ENCODE assay signal across 2 cellular contexts in the genomic region with DNA sequence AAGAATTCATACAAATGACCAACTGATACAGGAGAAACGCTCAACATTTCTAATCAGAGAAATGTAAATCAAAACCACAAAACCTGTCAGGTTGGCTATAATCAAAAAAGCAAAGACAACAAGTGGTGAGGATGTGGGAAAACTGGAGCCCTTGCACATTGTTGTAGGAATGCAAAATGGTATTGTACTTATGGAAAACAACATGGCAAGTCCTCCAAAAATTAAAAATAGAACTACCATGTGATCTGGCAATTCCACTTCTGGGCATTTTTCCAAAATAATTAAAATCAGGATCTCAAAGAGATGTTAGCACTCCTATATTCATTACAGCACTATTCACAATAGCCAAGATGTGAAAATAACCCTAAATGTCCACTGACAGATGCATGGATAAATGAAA.
TF ChIP-seq lines count a peak whose summit lies in the region.

No MANE protein-coding gene starts in this region.

TF ChIP-seq in SK-N-SH, 30 proteins besides CTCF, POLR2A, EP300 and RAD21 (continued from another document):
- TF ChIP-seq, protein P1, sequence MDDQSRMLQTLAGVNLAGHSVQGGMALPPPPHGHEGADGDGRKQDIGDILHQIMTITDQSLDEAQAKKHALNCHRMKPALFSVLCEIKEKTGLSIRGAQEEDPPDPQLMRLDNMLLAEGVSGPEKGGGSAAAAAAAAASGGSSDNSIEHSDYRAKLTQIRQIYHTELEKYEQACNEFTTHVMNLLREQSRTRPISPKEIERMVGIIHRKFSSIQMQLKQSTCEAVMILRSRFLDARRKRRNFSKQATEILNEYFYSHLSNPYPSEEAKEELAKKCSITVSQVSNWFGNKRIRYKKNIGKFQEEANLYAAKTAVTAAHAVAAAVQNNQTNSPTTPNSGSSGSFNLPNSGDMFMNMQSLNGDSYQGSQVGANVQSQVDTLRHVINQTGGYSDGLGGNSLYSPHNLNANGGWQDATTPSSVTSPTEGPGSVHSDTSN (IDR thresholded peaks at IDR 0.05), result no peak
- TF ChIP-seq NRF1 (IDR thresholded peaks at IDR 0.05; ENCODE audit: low read depth, low read length), result no peak
- no peak for TF ChIP-seq GATA2 (CRISPR knock-in tag; IDR thresholded peaks at IDR 0.05)

TF ChIP-seq in endothelial cell of umbilical vein, 7 proteins besides CTCF, POLR2A, EP300 and RAD21 (continued from another document):
- TF ChIP-seq POLR2AphosphoS5 (IDR thresholded peaks at IDR 0.05; ENCODE audit: insufficient read depth, low read depth, low read length), result no peak
- TF ChIP-seq FOS (IDR thresholded peaks at IDR 0.05; ENCODE audit: borderline replicate concordance, insufficient read depth, low read length), result no peak
- TF ChIP-seq EZH2 (IDR thresholded peaks at IDR 0.05; ENCODE audit: borderline replicate concordance, low read depth, low read length, severe bottlenecking), result no peak
- no peak for TF ChIP-seq JUN (IDR thresholded peaks at IDR 0.05; ENCODE audit: borderline replicate concordance, insufficient read depth, insufficient read length, low read depth)
- no peak for TF ChIP-seq GATA2 (IDR thresholded peaks at IDR 0.05; ENCODE audit: insufficient read depth, insufficient read length, low read depth, low read length)
